In genomic region chr15:61051570-61052031, GRCh38 we compare ENCODE assay signal across 8 cellular contexts.
DNase-seq lines count a peak whose midpoint lies in the region; ATAC-seq and TF ChIP-seq lines count a peak whose summit lies in the region.

No MANE protein-coding gene starts in this region.

- peak; percentile 95 for TF ChIP-seq RAD21 in SK-N-SH (IDR thresholded peaks at IDR 0.05; ENCODE audit: low read length)

- H3K36me3 ChIP-seq in SK-N-SH (replicated peaks in 1 of 2; ENCODE audit: control insufficient read depth in 1 of 2, insufficient read depth in 2 of 2, low read length in 1 of 2) (no peaks in the 10 kb centered on the region), H7 (replicated peaks; ENCODE audit: control insufficient read depth, insufficient read depth, low read length) (no peaks in the 10 kb centered on the region)

- H3K9ac ChIP-seq in SK-N-SH = no peak overlapping the region

- H3K4me1 ChIP-seq in SK-N-SH (ENCODE audit: control insufficient read depth in 1 of 2, insufficient read depth in 2 of 2, low read depth in 1 of 2, low read length in 1 of 2) = peaks cover 0 to 22% of the 10 kb centered on the region in 2 experiments; a peak in 2 of 4 replicates

- CTCF ChIA-PET in SK-N-SH (lab: Yijun Ruan, JAX) = interaction anchor here (0.5 to 3.9 kb wide), 34 partner anchors 8 to 783 kb away, joined by 3 to 30 read pairs (median 4); no protein-coding TSS in a partner anchor

- no peak overlapping the region for H3K4me2 ChIP-seq in SK-N-SH

- 40% methylated on average over 3 of the region's 4 CpGs for WGBS in SK-N-SH (ENCODE audit: low lambda C conversion rate)

- H3K4me3 ChIP-seq in SK-N-SH (ENCODE audit: low read depth in 2 of 2, low read length in 1 of 2) = no peak overlapping the region
- H3K4me3 ChIP-seq in H7 (ENCODE audit: insufficient read depth, low read depth, low read length) = no peak overlapping the region

- peak; percentile 6 to 61 (median 14) for DNase-seq in NCI-H1417 (lab: John Stamatoyannopoulos, UW)
- DNase-seq in NCI-H1417 treated with DMSO at 0.1 percent for 48 hours (lab: John Stamatoyannopoulos, UW) = no peak
- peak; percentile 61 for DNase-seq in SK-N-SH
- DNase-seq in Right ventricle myocardium superior = peak; percentile 49
- peak; percentile 50 for DNase-seq in renal cortical epithelial cell (ENCODE audit: low read depth)
- DNase-seq in H7 = no peak
- DNase-seq in SIG-M5 treated with dmso at 0.1 percent for 504 hours (lab: John Stamatoyannopoulos, UW; ENCODE audit: unreplicated experiment) = no peak

- H3K27me3 ChIP-seq in SK-N-SH (ENCODE audit: insufficient read depth) (no peaks in the 10 kb centered on the region), H7 (ENCODE audit: control insufficient read depth, insufficient read depth, low read length) (no peaks in the 10 kb centered on the region)

- no peaks in the 10 kb centered on the region for H3F3A ChIP-seq in SK-N-SH (replicated peaks; ENCODE audit: insufficient read depth)

- POLR2A ChIA-PET in SK-N-SH (lab: Yijun Ruan, JAX) = no interaction called here

- no peaks in the 10 kb centered on the region for H4K20me1 ChIP-seq in SK-N-SH (ENCODE audit: insufficient read depth)

- H3K27ac ChIP-seq in SK-N-SH (ENCODE audit: low read depth in 2 of 2, low read length in 1 of 2) = no peak overlapping the region

- ATAC-seq in Right ventricle myocardium superior (ENCODE audit: poor library complexity) = peak; percentile 95
- ATAC-seq in HG03159 (IDR thresholded peaks at IDR 0.05; ENCODE audit: unreplicated experiment) = no peak

- no peaks in the 10 kb centered on the region for H3K9me2 ChIP-seq in SK-N-SH

- no peak overlapping the region for H2AFZ ChIP-seq in SK-N-SH (ENCODE audit: low read depth)

- H3K79me2 ChIP-seq in SK-N-SH (ENCODE audit: insufficient read depth) = no peaks in the 10 kb centered on the region

- TF ChIP-seq EP300 in SK-N-SH (IDR thresholded peaks at IDR 0.05; ENCODE audit: borderline replicate concordance in 1 of 2, low read depth in 1 of 2, low read length in 1 of 2) = no peak

- intact Hi-C loops in Right ventricle myocardium superior (cut with DNase I) = loop anchor here (5.0 to 10.0 kb wide), 2 partner anchors 464 to 537 kb away; no protein-coding TSS in a partner anchor

- H3K9me3 ChIP-seq in SK-N-SH = no peaks in the 10 kb centered on the region

- peak; percentile 81 for TF ChIP-seq CTCF in SK-N-SH (IDR thresholded peaks at IDR 0.05)

TF ChIP-seq in SK-N-SH, 30 proteins besides CTCF, POLR2A, EP300 and RAD21 (continues in another document):
- TF ChIP-seq POLR2AphosphoS5 (IDR thresholded peaks at IDR 0.05; ENCODE audit: low read depth, low read length) (no peak), EZH2phosphoT487 (IDR thresholded peaks at IDR 0.05; ENCODE audit: borderline replicate concordance, low read depth) (no peak), IRF3 (IDR thresholded peaks at IDR 0.05; ENCODE audit: low read depth, low read length) (no peak), GABPA (IDR thresholded peaks at IDR 0.05; ENCODE audit: low read depth) (no peak), RFX5 (IDR thresholded peaks at IDR 0.05; ENCODE audit: low read length) (no peak), FOSL2 (IDR thresholded peaks at IDR 0.05; ENCODE audit: borderline replicate concordance, low read depth) (no peak), ZBTB33 (IDR thresholded peaks at IDR 0.05; ENCODE audit: borderline replicate concordance, low read depth) (no peak), CHD2 (IDR thresholded peaks at IDR 0.05; ENCODE audit: low read length, partially characterized antibody) (peak; percentile 19), SIN3A (IDR thresholded peaks at IDR 0.05; ENCODE audit: borderline replicate concordance, low read depth, low read length) (no peak), TEAD4 (IDR thresholded peaks at IDR 0.05; ENCODE audit: borderline replicate concordance, insufficient read depth) (no peak), MAX (IDR thresholded peaks at IDR 0.05; ENCODE audit: low read depth) (no peak), RXRA (IDR thresholded peaks at IDR 0.05; ENCODE audit: borderline replicate concordance, low read depth) (no peak), GATA2 (CRISPR knock-in tag; IDR thresholded peaks at IDR 0.05) (peak; percentile 50), RCOR1 (IDR thresholded peaks at IDR 0.05; ENCODE audit: low read length) (peak; percentile 51; the same call in 1 of the 2 replicates), USF2 (IDR thresholded peaks at IDR 0.05; ENCODE audit: borderline replicate concordance, low read depth, low read length) (0 out of 2 replicates have a peak, but pooled peaks have one; percentile 10), SMC3 (IDR thresholded peaks at IDR 0.05; ENCODE audit: low read depth, low read length) (peak; percentile 86), NFIC (IDR thresholded peaks at IDR 0.05; ENCODE audit: borderline replicate concordance) (no peak), USF1 (IDR thresholded peaks at IDR 0.05; ENCODE audit: borderline replicate concordance, low read depth) (no peak), REST (IDR thresholded peaks at IDR 0.05; ENCODE audit: low read depth, low read length) (no peak), MXI1 (IDR thresholded peaks at IDR 0.05; ENCODE audit: low read depth, low read length) (no peak), ELF1 (IDR thresholded peaks at IDR 0.05) (no peak), NRF1 (IDR thresholded peaks at IDR 0.05; ENCODE audit: low read depth, low read length) (no peak), MEF2A (IDR thresholded peaks at IDR 0.05; ENCODE audit: borderline replicate concordance, low read depth) (no peak), JUND (IDR thresholded peaks at IDR 0.05) (no peak)

Comparison
In these comparisons a context has a peak if more than half of its experiments do, and no peak if none do; other contexts are left out.
1. DNase-seq: peak in NCI-H1417 (3 of 3), SK-N-SH (single experiment), Right ventricle myocardium superior (single experiment) and renal cortical epithelial cell (single experiment); none in NCI-H1417 treated with DMSO at 0.1 percent for 48 hours (single experiment), H7 (single experiment) and SIG-M5 treated with dmso at 0.1 percent for 504 hours (single experiment).